Comparison of ENCODE assay signal across 20 cellular contexts in the genomic region with DNA sequence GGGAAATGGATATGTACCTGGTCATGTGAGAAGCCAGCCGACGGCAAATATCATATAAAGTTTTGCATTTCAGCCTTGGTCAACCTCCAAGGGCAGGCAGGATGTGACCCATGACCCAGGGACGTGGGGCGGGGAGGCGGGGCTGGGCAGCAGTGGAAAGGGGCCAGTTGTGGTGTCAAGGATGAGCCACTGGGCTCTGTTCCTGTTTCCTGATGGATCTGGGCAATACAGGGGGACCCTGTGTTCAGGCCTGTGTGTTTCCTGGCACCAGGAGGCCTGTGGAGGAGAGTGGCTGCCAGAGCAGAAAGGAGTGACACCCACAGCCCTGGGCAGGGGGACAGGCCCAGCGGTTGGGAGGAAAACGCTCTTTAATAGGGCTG.
A peak's percentile ranks its signal among the peaks of the same experiment; 100 is the strongest.
DNase-seq lines count a peak whose midpoint lies in the region; ATAC-seq, FAIRE-seq and TF ChIP-seq lines count a peak whose summit lies in the region.
"Had no signal": no experiment of that assay in that cellular context is flagged by ENCODE, and none has a peak within 500 bp of the region (broad histone marks: within the 10 kb centered on the region; RNA-seq: fewer than 3 reads in every experiment).

No MANE protein-coding gene starts in this region.

- intact Hi-C loops in left cardiac atrium (cut with DNase I) (loop anchor here in 1 of 2 donors (5.0 kb wide), 1 partner anchor 71 kb away; no protein-coding TSS in a partner anchor), HepG2 (cut with micrococcal nuclease; ENCODE audit: unreplicated experiment) (no loop called here), aorta (cut with DNase I) (no loop called here)

- H4K20me1 ChIP-seq in HepG2 (ENCODE audit: insufficient read depth, low read length), result no peaks in the 10 kb centered on the region

- DNase-seq in endothelial cell (ENCODE audit: low spot score) (no peak), left cardiac atrium (peak; percentile 52), HepG2 (ENCODE audit: low spot score) (no peak), aorta (no peak), dermis blood vessel endothelial cell (no peak)
- DNase-seq in effector CD8-positive, alpha-beta T cell (lab: John Stamatoyannopoulos, UW), result no peak
- DNase-seq: C1 segment of cervical spinal cord; CD8-positive, alpha-beta memory T cell; DMS53; NCI-H1048; NCI-H1436 treated with DMSO at 0.1 percent for 48 hours; NCI-H2029; NCI-H345; NCI-H524 treated with DMSO at 0.1 percent for 48 hours; SIG-M5 had no signal

- FAIRE-seq in HepG2 (lab: Jason Lieb, UNC), result no peak
- FAIRE-seq: GM12891, GM19239 had no signal

- H3K27ac ChIP-seq in HepG2 (ENCODE audit: extremely low read length, insufficient read depth, low read length), result no peak overlapping the region
- H3K27ac ChIP-seq in aorta (ENCODE audit: low read depth in 1 of 2, low read length in 2 of 2), result no peak overlapping the region
- H3K27ac ChIP-seq: KMS-11 had no signal

- H3K4me2 ChIP-seq in HepG2 (ENCODE audit: low read depth, low read length), result no peak overlapping the region
- H3K4me2 ChIP-seq: GM23338, KMS-11 had no signal

- BruUV-seq in HepG2 (replicated peaks; lab: Mats Ljungman, UMichigan), result no TSS peak

- no peak overlapping the region for H2AFZ ChIP-seq in HepG2 (ENCODE audit: low read length)
- H2AFZ ChIP-seq: GM23338 had no signal

- ATAC-seq in left cardiac atrium (peak; percentile 41 to 63), HepG2 (peak; percentile 39), aorta (ENCODE audit: low FRiP score) (peak; percentile 36), GM21717 (IDR thresholded peaks at IDR 0.05; ENCODE audit: unreplicated experiment) (no peak)
- ATAC-seq: GM23338 had no signal

- POLR2A ChIA-PET in HepG2 (lab: Yijun Ruan, JAX), result no interaction called here

- in situ Hi-C loops in HepG2 (cut with HindIII; ENCODE audit: extremely low pct_ligation_motif_present, low pct_unique_long_range_greater_than_20kb), result no loop called here

- H3K9ac ChIP-seq in HepG2 (ENCODE audit: insufficient read depth, low read depth, low read length), result no peak overlapping the region
- H3K9ac ChIP-seq: KMS-11 had no signal

- no peak for TF ChIP-seq RAD21 in HepG2 (CRISPR knock-in tag; IDR thresholded peaks at IDR 0.05)

- TF ChIP-seq CTCF in endothelial cell (IDR thresholded peaks at IDR 0.05; ENCODE audit: unreplicated experiment), result no peak
- TF ChIP-seq CTCF in HepG2 (CRISPR knock-in tag; IDR thresholded peaks at IDR 0.05), result no peak

- H3K27ac Mint-ChIP-seq in endothelial cell (ENCODE audit: unreplicated experiment), result peak overlapping the region; percentile 68
- H3K27ac Mint-ChIP-seq: GM23338 had no signal

- H3K4me3 ChIP-seq in HepG2 (replicated peaks in 1 of 3; ENCODE audit: insufficient read depth in 1 of 3, low read depth in 2 of 3, low read length in 3 of 3), result no peak overlapping the region
- no peak overlapping the region for H3K4me3 ChIP-seq in aorta (ENCODE audit: low read length in 2 of 2)
- H3K4me3 ChIP-seq: GM23338 had no signal

- TF ChIP-seq EP300 in HepG2 (IDR thresholded peaks at IDR 0.05; ENCODE audit: low read depth in 2 of 2, low read length in 2 of 2) (no peak), HepG2 (CRISPR knock-in tag; IDR thresholded peaks at IDR 0.05; ENCODE audit: borderline replicate concordance) (no peak)

- CTCF ChIA-PET in HepG2 (lab: Yijun Ruan, JAX; ENCODE audit: low intra/inter-chr PET ratio, low total read pairs), result no interaction called here

- peaks cover 6% of the 10 kb centered on the region for H3K27me3 Mint-ChIP-seq in endothelial cell (ENCODE audit: unreplicated experiment)

- H3K4me1 ChIP-seq in HepG2 (ENCODE audit: insufficient read depth, low read length) (peaks cover 12% of the 10 kb centered on the region), aorta (ENCODE audit: control insufficient read depth in 1 of 2, insufficient read depth in 2 of 2, low read length in 2 of 2) (no peaks in the 10 kb centered on the region)

- H3K36me3 Mint-ChIP-seq in endothelial cell (ENCODE audit: low read depth, unreplicated experiment), result peaks cover 11% of the 10 kb centered on the region
- H3K36me3 Mint-ChIP-seq: CD8-positive, alpha-beta memory T cell had no signal

- no peaks in the 10 kb centered on the region; a peak in 1 of 5 replicates for H3K27me3 ChIP-seq in HepG2 (ENCODE audit: control insufficient read depth in 1 of 2, insufficient read depth in 2 of 2, low read length in 2 of 2)
- H3K27me3 ChIP-seq in aorta (ENCODE audit: control insufficient read depth in 1 of 2, insufficient read depth in 2 of 2, low read length in 1 of 2), result peaks cover 0 to 2% of the 10 kb centered on the region in 2 donors

- H3K9me3 ChIP-seq in HepG2 (ENCODE audit: low read length) (no peaks in the 10 kb centered on the region), aorta (ENCODE audit: control insufficient read depth, low read length) (peaks cover 1% of the 10 kb centered on the region)

- H3K79me2 ChIP-seq in HepG2 (ENCODE audit: insufficient read depth, low read length), result no peaks in the 10 kb centered on the region

- no peak for TF ChIP-seq POLR2A in HepG2 (IDR thresholded peaks at IDR 0.05; ENCODE audit: insufficient read depth in 1 of 2, low read depth in 2 of 2, low read length in 2 of 2)

- WGBS in HepG2 (ENCODE audit: low lambda C conversion rate), result 47% methylated on average over 4 of the region's 7 CpGs
- WGBS in aorta, 2 donors, result 86% methylated on average over 7 of the region's 7 CpGs

- no peak overlapping the region for H3K4me3 Mint-ChIP-seq in endothelial cell (ENCODE audit: unreplicated experiment)
- H3K4me3 Mint-ChIP-seq: CD8-positive, alpha-beta memory T cell; GM23338 had no signal

- peaks cover 4% of the 10 kb centered on the region for H3K9me3 Mint-ChIP-seq in endothelial cell (ENCODE audit: unreplicated experiment)
- H3K9me3 Mint-ChIP-seq: CD8-positive, alpha-beta memory T cell; GM23338 had no signal

- H3K36me3 ChIP-seq in HepG2 (replicated peaks in 1 of 2; ENCODE audit: control insufficient read depth in 1 of 2, insufficient read depth in 2 of 2, low read length in 2 of 2), result no peaks in the 10 kb centered on the region
- no peaks in the 10 kb centered on the region for H3K36me3 ChIP-seq in aorta (ENCODE audit: control insufficient read depth in 1 of 2, insufficient read depth in 2 of 2, low read length in 1 of 2)

- H3K4me1 Mint-ChIP-seq in endothelial cell (ENCODE audit: unreplicated experiment), result peaks cover 26% of the 10 kb centered on the region
- H3K4me1 Mint-ChIP-seq: GM23338 had no signal

TF ChIP-seq in HepG2, 621 proteins besides CTCF, POLR2A, EP300 and RAD21:
- TF ChIP-seq NR2F6 (IDR thresholded peaks at IDR 0.05) (0 out of 2 replicates have a peak, but pooled peaks have one; percentile 22), NR2F6 (CRISPR knock-in tag; IDR thresholded peaks at IDR 0.05) (no peak), ZNF3 (CRISPR knock-in tag; IDR thresholded peaks at IDR 0.05) (no peak)
- TF ChIP-seq, protein P1, sequence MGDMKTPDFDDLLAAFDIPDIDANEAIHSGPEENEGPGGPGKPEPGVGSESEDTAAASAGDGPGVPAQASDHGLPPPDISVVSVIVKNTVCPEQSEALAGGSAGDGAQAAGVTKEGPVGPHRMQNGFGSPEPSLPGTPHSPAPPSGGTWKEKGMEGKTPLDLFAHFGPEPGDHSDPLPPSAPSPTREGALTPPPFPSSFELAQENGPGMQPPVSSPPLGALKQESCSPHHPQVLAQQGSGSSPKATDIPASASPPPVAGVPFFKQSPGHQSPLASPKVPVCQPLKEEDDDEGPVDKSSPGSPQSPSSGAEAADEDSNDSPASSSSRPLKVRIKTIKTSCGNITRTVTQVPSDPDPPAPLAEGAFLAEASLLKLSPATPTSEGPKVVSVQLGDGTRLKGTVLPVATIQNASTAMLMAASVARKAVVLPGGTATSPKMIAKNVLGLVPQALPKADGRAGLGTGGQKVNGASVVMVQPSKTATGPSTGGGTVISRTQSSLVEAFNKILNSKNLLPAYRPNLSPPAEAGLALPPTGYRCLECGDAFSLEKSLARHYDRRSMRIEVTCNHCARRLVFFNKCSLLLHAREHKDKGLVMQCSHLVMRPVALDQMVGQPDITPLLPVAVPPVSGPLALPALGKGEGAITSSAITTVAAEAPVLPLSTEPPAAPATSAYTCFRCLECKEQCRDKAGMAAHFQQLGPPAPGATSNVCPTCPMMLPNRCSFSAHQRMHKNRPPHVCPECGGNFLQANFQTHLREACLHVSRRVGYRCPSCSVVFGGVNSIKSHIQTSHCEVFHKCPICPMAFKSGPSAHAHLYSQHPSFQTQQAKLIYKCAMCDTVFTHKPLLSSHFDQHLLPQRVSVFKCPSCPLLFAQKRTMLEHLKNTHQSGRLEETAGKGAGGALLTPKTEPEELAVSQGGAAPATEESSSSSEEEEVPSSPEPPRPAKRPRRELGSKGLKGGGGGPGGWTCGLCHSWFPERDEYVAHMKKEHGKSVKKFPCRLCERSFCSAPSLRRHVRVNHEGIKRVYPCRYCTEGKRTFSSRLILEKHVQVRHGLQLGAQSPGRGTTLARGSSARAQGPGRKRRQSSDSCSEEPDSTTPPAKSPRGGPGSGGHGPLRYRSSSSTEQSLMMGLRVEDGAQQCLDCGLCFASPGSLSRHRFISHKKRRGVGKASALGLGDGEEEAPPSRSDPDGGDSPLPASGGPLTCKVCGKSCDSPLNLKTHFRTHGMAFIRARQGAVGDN (CRISPR knock-in tag; IDR thresholded peaks at IDR 0.05), result peak; percentile 22; the same call in 1 of the 2 replicates
